ENCODE assay signal across 8 cellular contexts in the genomic region with DNA sequence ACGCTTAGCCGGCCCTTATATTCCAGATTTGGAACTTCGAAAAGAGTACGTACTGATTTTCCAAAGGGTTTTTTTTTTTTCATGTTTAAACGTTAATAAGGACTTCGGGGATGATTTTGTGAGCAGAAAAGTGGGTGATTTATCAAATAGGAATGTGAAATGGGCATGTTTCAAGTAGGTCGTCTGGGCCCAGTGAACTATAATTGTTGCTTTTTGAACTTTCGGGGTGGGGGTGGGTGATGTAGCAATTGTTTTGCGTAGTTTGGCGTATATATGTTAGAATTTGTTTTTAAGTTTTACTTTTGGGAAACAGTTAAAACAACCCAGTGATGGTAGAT. TPM values are rescaled to one million over a fixed set of nuclear protein-coding genes. Genes with fewer than 3 reads are reported as not detected.
DNase-seq lines count a peak whose midpoint lies in the region; ATAC-seq, FAIRE-seq and TF ChIP-seq lines count a peak whose summit lies in the region.

No MANE protein-coding gene starts in this region.

- FAIRE-seq in bronchial epithelial cell (lab: Jason Lieb, UNC), result no peak

- H3K27ac ChIP-seq in 22Rv1 (peak overlapping the region; percentile 99), HUES6 (ENCODE audit: low read depth, low read length) (peak overlapping the region; percentile 98)

- ATAC-seq in GM18870 (IDR thresholded peaks at IDR 0.05; ENCODE audit: unreplicated experiment), result no peak

- H3K27me3 ChIP-seq in HUES6 (ENCODE audit: control insufficient read depth, insufficient read depth, low read length) (no peaks in the 10 kb centered on the region), bronchial epithelial cell (ENCODE audit: control insufficient read depth, insufficient read depth, low read length) (no peaks in the 10 kb centered on the region), mononuclear cell (ENCODE audit: insufficient read depth, low read length) (no peaks in the 10 kb centered on the region)

- peaks cover 25% of the 10 kb centered on the region for H3K36me3 ChIP-seq in HUES6 (ENCODE audit: control insufficient read depth, insufficient read depth, low read length)
- H3K36me3 ChIP-seq in bronchial epithelial cell (ENCODE audit: control insufficient read depth, insufficient read depth, low read length), result peaks cover 2% of the 10 kb centered on the region

- H3K4me1 ChIP-seq in HUES6 (ENCODE audit: control insufficient read depth, insufficient read depth, low read length) (peaks cover 18% of the 10 kb centered on the region), mononuclear cell (ENCODE audit: insufficient read depth, low read length) (peaks cover 68% of the 10 kb centered on the region)

- H3K4me3 ChIP-seq in HUES6 (ENCODE audit: low read depth, low read length), result peak overlapping the region; percentile 87
- peak overlapping the region; percentile 87 for H3K4me3 ChIP-seq in bronchial epithelial cell (ENCODE audit: low read depth, low read length)
- peak overlapping the region; percentile 99 for H3K4me3 ChIP-seq in mononuclear cell (ENCODE audit: low read length)

- peak; percentile 68 for DNase-seq in bronchial epithelial cell (ENCODE audit: low read depth)
- no peak for DNase-seq in NCI-H345 (lab: John Stamatoyannopoulos, UW)
- DNase-seq in GDM1 (lab: John Stamatoyannopoulos, UW), result no peak
- DNase-seq in HK-2 (ENCODE audit: unreplicated experiment), result no peak

- peak; percentile 40 for TF ChIP-seq CTCF in 22Rv1 (IDR thresholded peaks at IDR 0.05)
- TF ChIP-seq CTCF in bronchial epithelial cell (IDR thresholded peaks at IDR 0.05; ENCODE audit: insufficient read depth, low read length, severe bottlenecking), result no peak

- H3K9me3 ChIP-seq in HUES6 (ENCODE audit: control insufficient read depth, insufficient read depth, low read depth, low read length) (no peaks in the 10 kb centered on the region), mononuclear cell (ENCODE audit: low read depth, low read length) (no peaks in the 10 kb centered on the region)

- H3K9ac ChIP-seq in HUES6 (ENCODE audit: low read length), result peak overlapping the region; percentile 98

RNA-seq across cellular contexts. Expression of gene PBLD, which starts 0.3 kb away (rescaled TPM):
- total RNA-seq in bronchial epithelial cell, result 0.53 and 2.4 TPM in 2 replicates
- total RNA-seq in mononuclear cell, result 2.7 TPM

RNA-seq across cellular contexts. Expression of gene HNRNPH3, which starts 1.2 kb away (rescaled TPM):
- total RNA-seq in bronchial epithelial cell (18.4 and 38.4 TPM in 2 replicates), mononuclear cell (53.4 TPM)
